Comparison of ENCODE assay signal across 22 cellular contexts in the genomic region with DNA sequence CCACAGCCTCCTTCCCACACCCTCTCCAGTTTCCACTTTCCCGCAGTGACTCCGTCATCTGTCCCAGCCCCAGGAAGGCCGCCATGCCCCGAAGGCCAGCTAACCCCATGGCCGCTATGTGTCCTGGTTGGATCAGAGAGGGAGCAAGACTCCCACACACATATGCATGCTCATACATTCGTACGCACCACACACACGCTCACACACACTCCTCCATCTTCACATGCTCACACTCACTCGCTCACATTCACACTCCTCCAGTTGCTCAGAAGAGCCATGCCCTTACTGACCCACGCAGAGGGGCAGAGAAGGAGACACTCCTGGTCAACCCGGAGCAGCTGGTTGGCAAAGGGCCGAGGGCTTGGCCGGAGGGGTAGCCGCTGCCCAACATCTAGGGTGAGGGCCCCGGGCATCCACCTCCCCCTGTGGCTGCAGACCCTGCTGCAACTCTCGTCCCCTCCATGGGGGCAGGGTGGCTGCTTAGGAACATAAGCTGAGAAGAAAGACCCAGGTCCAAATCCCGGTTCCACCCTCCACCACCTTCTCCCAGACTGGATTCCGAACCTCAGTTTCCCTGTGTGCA.
DNase-seq lines count a peak whose midpoint lies in the region; ATAC-seq, FAIRE-seq and TF ChIP-seq lines count a peak whose summit lies in the region.
"Had no signal": no experiment of that assay in that cellular context is flagged by ENCODE, and none has a peak within 500 bp of the region (broad histone marks: within the 10 kb centered on the region; RNA-seq: fewer than 3 reads in every experiment).

No MANE protein-coding gene starts in this region.

- no peak overlapping the region for H3K27ac Mint-ChIP-seq in activated T-cell treated with anti-CD3 and anti-CD28 coated beads, Interleukin-2, amount 50 U/mL, for 72 hours
- H3K27ac Mint-ChIP-seq in stimulated activated naive B cell treated with anti-CD40 and anti-IgM and Interleukin-4, amounts not matched to agents 10 μg/mL and 1 μg/mL and 100 μg/mL, for 72 hours: peak overlapping the region; percentile 53
- H3K27ac Mint-ChIP-seq: activated naive CD4-positive, alpha-beta T cell treated with anti-CD3 and anti-CD28 coated beads for 36 hours had no signal

- H3K79me2 ChIP-seq in GM12878 (ENCODE audit: control insufficient read depth, insufficient read depth, low read length) (no peaks in the 10 kb centered on the region), hepatocyte (no peaks in the 10 kb centered on the region)

- H3K36me3 Mint-ChIP-seq in activated T-cell treated with anti-CD3 and anti-CD28 coated beads, Interleukin-2, amount 50 U/mL, for 72 hours (ENCODE audit: insufficient read depth in 2 of 2): no peaks in the 10 kb centered on the region
- H3K36me3 Mint-ChIP-seq in stimulated activated naive B cell treated with anti-CD40 and anti-IgM and Interleukin-4, amounts not matched to agents 10 μg/mL and 1 μg/mL and 100 μg/mL, for 72 hours: no peaks in the 10 kb centered on the region

- TF ChIP-seq RAD21 in GM12878 (IDR thresholded peaks at IDR 0.05; ENCODE audit: insufficient read depth, low read depth, low read length): no peak

- no peak overlapping the region for H3K9ac ChIP-seq in GM12878 (ENCODE audit: control insufficient read depth, insufficient read depth, low read length)

- no peaks in the 10 kb centered on the region for H4K20me1 ChIP-seq in GM12878 (ENCODE audit: control insufficient read depth, insufficient read depth)
- H4K20me1 ChIP-seq in hepatocyte (ENCODE audit: insufficient read depth, poor library complexity, severe bottlenecking): no peaks in the 10 kb centered on the region

- no peak for TF ChIP-seq POLR2A in GM12878 (IDR thresholded peaks at IDR 0.05; ENCODE audit: low read depth, low read length)

- H3K27ac ChIP-seq in KOPT-K1 (ENCODE audit: low read depth, low read length, poor library complexity, severe bottlenecking) (peak overlapping the region; percentile 57), GM12878 (ENCODE audit: control insufficient read depth, insufficient read depth) (no peak overlapping the region), WERI-Rb-1 (no peak overlapping the region), hepatocyte (no peak overlapping the region)
- H3K27ac ChIP-seq: lower lobe of right lung, SJSA1, upper lobe of left lung had no signal

- WGBS in GM12878 (ENCODE audit: insufficient coverage, insufficient replicate concordance, low lambda C conversion rate, missing lambda C conversion rate): 59% methylated on average over 18 of the region's 18 CpGs
- 98% methylated on average over 17 of the region's 18 CpGs for WGBS in hepatocyte (ENCODE audit: low lambda C conversion rate, missing lambda C conversion rate)

- POLR2A ChIA-PET in GM12878 (lab: Charles Lee): interaction anchor here (1.1 kb wide), 1 partner anchor 9 kb away, joined by 3 read pairs; no protein-coding TSS in a partner anchor

- H3K9me2 ChIP-seq in hepatocyte (replicated peaks; ENCODE audit: insufficient read depth): no peaks in the 10 kb centered on the region

- RAD21 ChIA-PET in GM12878 (lab: Charles Lee; ENCODE audit: unreplicated experiment): no interaction called here

- BruUV-seq in GM12878 (replicated peaks; lab: Mats Ljungman, UMichigan): no TSS peak

- no peak for ATAC-seq in activated T-cell treated with anti-CD3 and anti-CD28 coated beads, Interleukin-2, amount 50 U/mL, for 72 hours (replicated peaks in 1 of 2)
- no peak for ATAC-seq in GM12878
- ATAC-seq in stimulated activated naive B cell treated with anti-CD40 and anti-IgM and Interleukin-4, amounts not matched to agents 10 μg/mL and 1 μg/mL and 100 μg/mL, for 72 hours (replicated peaks): no peak
- ATAC-seq: lower lobe of right lung had no signal

- H3K27me3 ChIP-seq in GM12878 (replicated peaks in 1 of 2; ENCODE audit: control insufficient read depth in 2 of 2, insufficient read depth in 2 of 2, low read length in 1 of 2): no peaks in the 10 kb centered on the region
- H3K27me3 ChIP-seq in WERI-Rb-1 (ENCODE audit: insufficient read depth, low read depth, severe bottlenecking): no peaks in the 10 kb centered on the region
- no peaks in the 10 kb centered on the region for H3K27me3 ChIP-seq in hepatocyte
- H3K27me3 ChIP-seq: SJSA1, upper lobe of left lung had no signal

- H3K4me3 Mint-ChIP-seq in activated T-cell treated with anti-CD3 and anti-CD28 coated beads, Interleukin-2, amount 50 U/mL, for 72 hours: peak overlapping the region; percentile 44 to 59
- H3K4me3 Mint-ChIP-seq in stimulated activated naive B cell treated with anti-CD40 and anti-IgM and Interleukin-4, amounts not matched to agents 10 μg/mL and 1 μg/mL and 100 μg/mL, for 72 hours: no peak overlapping the region
- H3K4me3 Mint-ChIP-seq: activated naive CD4-positive, alpha-beta T cell treated with anti-CD3 and anti-CD28 coated beads for 36 hours had no signal

- peaks cover 69% of the 10 kb centered on the region for H3K4me1 ChIP-seq in GM12878 (ENCODE audit: control insufficient read depth, insufficient read depth, low read length)
- H3K4me1 ChIP-seq in hepatocyte (ENCODE audit: insufficient read depth): peaks cover 17% of the 10 kb centered on the region

- H3K9me3 ChIP-seq in KOPT-K1 (ENCODE audit: insufficient read depth, low read length, poor library complexity, severe bottlenecking) (no peaks in the 10 kb centered on the region), GM12878 (replicated peaks; ENCODE audit: control insufficient read depth, insufficient read depth, low read length) (no peaks in the 10 kb centered on the region; the same call in 2 of the 3 replicates), WERI-Rb-1 (ENCODE audit: severe bottlenecking) (peaks cover 3% of the 10 kb centered on the region), hepatocyte (ENCODE audit: low read depth) (no peaks in the 10 kb centered on the region)
- H3K9me3 ChIP-seq: lower lobe of right lung, SJSA1, upper lobe of left lung had no signal

- in situ Hi-C loops in GM12878 (cut with MboI): no loop called here

- CTCF ChIA-PET in GM12878 (lab: Yijun Ruan, JAX): no interaction called here

- SMC1A ChIA-PET in GM12878 (lab: Charles Lee; ENCODE audit: uncharacterized antibody, unreplicated experiment): interaction anchor here (4.9 kb wide), 1 partner anchor 8 kb away, joined by 63 read pairs; no protein-coding TSS in a partner anchor

- H3K36me3 ChIP-seq in KOPT-K1 (ENCODE audit: insufficient read depth, low read length) (no peaks in the 10 kb centered on the region), GM12878 (ENCODE audit: control insufficient read depth in 2 of 2, insufficient read depth in 2 of 2, low read length in 1 of 2) (no peaks in the 10 kb centered on the region), WERI-Rb-1 (no peaks in the 10 kb centered on the region), hepatocyte (replicated peaks; ENCODE audit: insufficient read depth, low read depth) (no peaks in the 10 kb centered on the region)
- H3K36me3 ChIP-seq: lower lobe of right lung, SJSA1, upper lobe of left lung had no signal

- intact Hi-C loops in GM12878 (cut with micrococcal nuclease; ENCODE audit: unreplicated experiment) (no loop called here), cardiac septum (cut with DNase I) (no loop called here)

- peaks cover 58% of the 10 kb centered on the region for H3K4me1 Mint-ChIP-seq in activated T-cell treated with anti-CD3 and anti-CD28 coated beads, Interleukin-2, amount 50 U/mL, for 72 hours (ENCODE audit: low read depth)
- H3K4me1 Mint-ChIP-seq in stimulated activated naive B cell treated with anti-CD40 and anti-IgM and Interleukin-4, amounts not matched to agents 10 μg/mL and 1 μg/mL and 100 μg/mL, for 72 hours: peaks cover 41 to 72% of the 10 kb centered on the region in 2 donors

- H2AFZ ChIP-seq in GM12878 (ENCODE audit: control insufficient read depth, low read depth, low read length): no peak overlapping the region
- no peak overlapping the region for H2AFZ ChIP-seq in hepatocyte

- no peak overlapping the region for H3K4me3 ChIP-seq in GM12878
- no peak overlapping the region for H3K4me3 ChIP-seq in WERI-Rb-1 (ENCODE audit: low read depth, low read length)
- H3K4me3 ChIP-seq in hepatocyte: no peak overlapping the region
- H3K4me3 ChIP-seq: lower lobe of right lung, SJSA1, upper lobe of left lung had no signal

- no peak for FAIRE-seq in GM12878 (lab: Jason Lieb, UNC)
- FAIRE-seq: GM19239, islet of Langerhans, RCC 7860 had no signal

- no peak for TF ChIP-seq EP300 in GM12878 (IDR thresholded peaks at IDR 0.05; ENCODE audit: borderline replicate concordance in 1 of 2, control insufficient read depth in 1 of 2, low read depth in 2 of 2, low read length in 2 of 2)

- TF ChIP-seq CTCF in GM12878 (IDR thresholded peaks at IDR 0.05 in 2 of 3, conservative IDR thresholded peaks at IDR 0.05 in 1 of 3; ENCODE audit: control insufficient read depth in 2 of 3, extremely low read depth in 1 of 3, insufficient read depth in 1 of 3, low read depth in 3 of 3, low read length in 3 of 3): no peak
- TF ChIP-seq CTCF in WERI-Rb-1 (IDR thresholded peaks at IDR 0.05; ENCODE audit: low read depth, low read length): no peak
- no peak for TF ChIP-seq CTCF in hepatocyte (IDR thresholded peaks at IDR 0.05; ENCODE audit: poor library complexity)

- H3K4me2 ChIP-seq in GM12878 (ENCODE audit: control insufficient read depth, insufficient read depth) (no peak overlapping the region), hepatocyte (no peak overlapping the region)

- DNase-seq in activated T-cell treated with anti-CD3 and anti-CD28 coated beads, Interleukin-2, amount 50 U/mL, for 72 hours: no peak
- no peak for DNase-seq in activated T-cell treated with anti-CD3 and anti-CD28 coated beads, Interleukin-2, amount 50 U/mL, for 48 hours
- DNase-seq in GM12878 (ENCODE audit: low read depth, low spot score): no peak
- no peak for DNase-seq in stimulated activated naive B cell treated with anti-CD40 and anti-IgM and Interleukin-4, amounts not matched to agents 10 μg/mL and 1 μg/mL and 100 μg/mL, for 72 hours
- no peak for DNase-seq in WERI-Rb-1
- DNase-seq in hepatocyte (ENCODE audit: low spot score): no peak
- no peak for DNase-seq in cardiac septum (ENCODE audit: low spot score)
- DNase-seq: aorta; erythroblast; foreskin melanocyte; lower lobe of right lung; NCI-H1436 treated with DMSO at 0.1 percent for 48 hours; NCI-H510A; stimulated activated CD8-positive, alpha-beta memory T cell treated with anti-CD3 and anti-CD28 coated beads, Interleukin-4, amount 100 ng/mL, for 48 hours; upper lobe of left lung had no signal

- H3K27me3 Mint-ChIP-seq in activated T-cell treated with anti-CD3 and anti-CD28 coated beads, Interleukin-2, amount 50 U/mL, for 72 hours (ENCODE audit: low read depth): no peaks in the 10 kb centered on the region
- no peaks in the 10 kb centered on the region for H3K27me3 Mint-ChIP-seq in stimulated activated naive B cell treated with anti-CD40 and anti-IgM and Interleukin-4, amounts not matched to agents 10 μg/mL and 1 μg/mL and 100 μg/mL, for 72 hours
- H3K27me3 Mint-ChIP-seq: progenitor cell of endocrine pancreas had no signal

- H3K9me3 Mint-ChIP-seq in activated T-cell treated with anti-CD3 and anti-CD28 coated beads, Interleukin-2, amount 50 U/mL, for 72 hours: no peaks in the 10 kb centered on the region
- H3K9me3 Mint-ChIP-seq in stimulated activated naive B cell treated with anti-CD40 and anti-IgM and Interleukin-4, amounts not matched to agents 10 μg/mL and 1 μg/mL and 100 μg/mL, for 72 hours: no peaks in the 10 kb centered on the region
- H3K9me3 Mint-ChIP-seq: activated naive CD4-positive, alpha-beta T cell treated with anti-CD3 and anti-CD28 coated beads for 36 hours had no signal

Comparison
In these comparisons a context has a peak if more than half of its experiments do, and no peak if none do; other contexts are left out.
1. H3K4me3 Mint-ChIP-seq: peak in activated T-cell treated with anti-CD3 and anti-CD28 coated beads, Interleukin-2, amount 50 U/mL, for 72 hours (2 of 2); none in stimulated activated naive B cell treated with anti-CD40 and anti-IgM and Interleukin-4, amounts not matched to agents 10 μg/mL and 1 μg/mL and 100 μg/mL, for 72 hours (0 of 2).